ENCODE assay signal across 1 cellular context in the genomic region with DNA sequence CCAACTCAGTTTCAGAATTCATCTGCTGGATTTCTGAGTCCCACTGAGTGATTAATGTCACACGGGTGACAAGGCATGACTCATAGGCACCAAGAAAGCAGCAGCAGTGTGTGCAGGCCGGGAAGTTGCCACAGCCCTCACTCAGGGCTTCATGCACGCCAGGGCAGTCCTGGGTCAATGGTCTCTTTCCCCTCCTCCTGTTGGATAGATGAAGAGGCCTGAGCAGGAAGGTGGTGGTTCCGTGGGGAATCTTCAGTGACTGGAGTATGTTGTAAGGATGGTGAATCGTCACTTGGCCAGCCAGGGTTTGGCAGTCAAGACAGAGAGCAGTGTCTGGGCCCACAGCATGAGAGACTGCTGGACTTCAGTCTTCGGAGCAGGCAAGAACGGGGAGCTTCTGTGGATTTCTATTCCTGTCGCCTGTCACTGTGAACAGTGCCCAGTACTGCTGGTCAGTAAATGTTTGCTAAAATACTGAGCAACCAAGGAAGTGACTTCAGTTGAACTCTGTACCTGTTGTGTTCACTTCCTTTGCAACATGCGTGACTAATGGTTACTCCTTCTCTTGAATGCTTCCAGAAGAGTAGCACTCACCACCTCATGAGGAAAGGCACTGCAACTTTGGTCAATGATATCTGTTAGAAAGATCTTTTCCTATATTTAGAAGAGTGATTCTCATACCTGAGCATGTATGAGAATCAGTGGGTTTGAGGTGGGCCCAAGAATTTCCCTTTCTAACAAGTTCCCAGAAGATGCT.
TF ChIP-seq lines count a peak whose summit lies in the region.

No MANE protein-coding gene starts in this region.

TF ChIP-seq in HepG2, 621 proteins besides CTCF, POLR2A, EP300 and RAD21 (continued from another document and continues in another):
- TF ChIP-seq, protein P1, sequence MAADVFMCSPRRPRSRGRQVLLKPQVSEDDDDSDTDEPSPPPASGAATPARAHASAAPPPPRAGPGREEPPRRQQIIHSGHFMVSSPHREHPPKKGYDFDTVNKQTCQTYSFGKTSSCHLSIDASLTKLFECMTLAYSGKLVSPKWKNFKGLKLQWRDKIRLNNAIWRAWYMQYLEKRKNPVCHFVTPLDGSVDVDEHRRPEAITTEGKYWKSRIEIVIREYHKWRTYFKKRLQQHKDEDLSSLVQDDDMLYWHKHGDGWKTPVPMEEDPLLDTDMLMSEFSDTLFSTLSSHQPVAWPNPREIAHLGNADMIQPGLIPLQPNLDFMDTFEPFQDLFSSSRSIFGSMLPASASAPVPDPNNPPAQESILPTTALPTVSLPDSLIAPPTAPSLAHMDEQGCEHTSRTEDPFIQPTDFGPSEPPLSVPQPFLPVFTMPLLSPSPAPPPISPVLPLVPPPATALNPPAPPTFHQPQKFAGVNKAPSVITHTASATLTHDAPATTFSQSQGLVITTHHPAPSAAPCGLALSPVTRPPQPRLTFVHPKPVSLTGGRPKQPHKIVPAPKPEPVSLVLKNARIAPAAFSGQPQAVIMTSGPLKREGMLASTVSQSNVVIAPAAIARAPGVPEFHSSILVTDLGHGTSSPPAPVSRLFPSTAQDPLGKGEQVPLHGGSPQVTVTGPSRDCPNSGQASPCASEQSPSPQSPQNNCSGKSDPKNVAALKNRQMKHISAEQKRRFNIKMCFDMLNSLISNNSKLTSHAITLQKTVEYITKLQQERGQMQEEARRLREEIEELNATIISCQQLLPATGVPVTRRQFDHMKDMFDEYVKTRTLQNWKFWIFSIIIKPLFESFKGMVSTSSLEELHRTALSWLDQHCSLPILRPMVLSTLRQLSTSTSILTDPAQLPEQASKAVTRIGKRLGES (CRISPR knock-in tag; IDR thresholded peaks at IDR 0.05; ENCODE audit: borderline replicate concordance): no peak
- TF ChIP-seq ZNF614 (CRISPR knock-in tag; IDR thresholded peaks at IDR 0.05; ENCODE audit: borderline replicate concordance) (peak; percentile 93), ZNF33A (CRISPR knock-in tag; IDR thresholded peaks at IDR 0.05; ENCODE audit: borderline replicate concordance) (0 out of 2 replicates have a peak, but pooled peaks have one; percentile 7), KDM5A (IDR thresholded peaks at IDR 0.05; ENCODE audit: borderline replicate concordance, low read length) (no peak), ZBTB1 (CRISPR knock-in tag; IDR thresholded peaks at IDR 0.05; ENCODE audit: borderline replicate concordance) (no peak), PHF8 (CRISPR knock-in tag; IDR thresholded peaks at IDR 0.05) (0 out of 2 replicates have a peak, but pooled peaks have one; percentile 42), ZNF44 (CRISPR knock-in tag; IDR thresholded peaks at IDR 0.05) (no peak), KAT2B (IDR thresholded peaks at IDR 0.05; ENCODE audit: borderline replicate concordance, low read depth, low read length) (no peak), RBFOX2 (IDR thresholded peaks at IDR 0.05; ENCODE audit: low read depth, low read length) (0 out of 2 replicates have a peak, but pooled peaks have one; percentile 35), ZNF672 (CRISPR knock-in tag; IDR thresholded peaks at IDR 0.05) (0 out of 2 replicates have a peak, but pooled peaks have one; percentile 1), ZNF350 (CRISPR knock-in tag; IDR thresholded peaks at IDR 0.05; ENCODE audit: borderline replicate concordance, low read depth) (peak; percentile 27; the same call in 1 of the 2 replicates), HDAC2 (CRISPR knock-in tag; IDR thresholded peaks at IDR 0.05) (peak; percentile 67), MEF2D (CRISPR knock-in tag; IDR thresholded peaks at IDR 0.05) (peak; percentile 97), NR1H2 (CRISPR knock-in tag; IDR thresholded peaks at IDR 0.05; ENCODE audit: borderline replicate concordance, low read depth) (no peak), RXRA (CRISPR knock-in tag; IDR thresholded peaks at IDR 0.05) (peak; percentile 56; the same call in 1 of the 2 replicates), HNRNPL (IDR thresholded peaks at IDR 0.05; ENCODE audit: low read depth, low read length) (no peak), ZFP82 (CRISPR knock-in tag; IDR thresholded peaks at IDR 0.05; ENCODE audit: borderline replicate concordance) (peak; percentile 29)
- TF ChIP-seq, protein P2, sequence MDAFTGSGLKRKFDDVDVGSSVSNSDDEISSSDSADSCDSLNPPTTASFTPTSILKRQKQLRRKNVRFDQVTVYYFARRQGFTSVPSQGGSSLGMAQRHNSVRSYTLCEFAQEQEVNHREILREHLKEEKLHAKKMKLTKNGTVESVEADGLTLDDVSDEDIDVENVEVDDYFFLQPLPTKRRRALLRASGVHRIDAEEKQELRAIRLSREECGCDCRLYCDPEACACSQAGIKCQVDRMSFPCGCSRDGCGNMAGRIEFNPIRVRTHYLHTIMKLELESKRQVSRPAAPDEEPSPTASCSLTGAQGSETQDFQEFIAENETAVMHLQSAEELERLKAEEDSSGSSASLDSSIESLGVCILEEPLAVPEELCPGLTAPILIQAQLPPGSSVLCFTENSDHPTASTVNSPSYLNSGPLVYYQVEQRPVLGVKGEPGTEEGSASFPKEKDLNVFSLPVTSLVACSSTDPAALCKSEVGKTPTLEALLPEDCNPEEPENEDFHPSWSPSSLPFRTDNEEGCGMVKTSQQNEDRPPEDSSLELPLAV (CRISPR knock-in tag; conservative IDR thresholded peaks at IDR 0.05; ENCODE audit: low read depth): no peak
- TF ChIP-seq, protein P3, sequence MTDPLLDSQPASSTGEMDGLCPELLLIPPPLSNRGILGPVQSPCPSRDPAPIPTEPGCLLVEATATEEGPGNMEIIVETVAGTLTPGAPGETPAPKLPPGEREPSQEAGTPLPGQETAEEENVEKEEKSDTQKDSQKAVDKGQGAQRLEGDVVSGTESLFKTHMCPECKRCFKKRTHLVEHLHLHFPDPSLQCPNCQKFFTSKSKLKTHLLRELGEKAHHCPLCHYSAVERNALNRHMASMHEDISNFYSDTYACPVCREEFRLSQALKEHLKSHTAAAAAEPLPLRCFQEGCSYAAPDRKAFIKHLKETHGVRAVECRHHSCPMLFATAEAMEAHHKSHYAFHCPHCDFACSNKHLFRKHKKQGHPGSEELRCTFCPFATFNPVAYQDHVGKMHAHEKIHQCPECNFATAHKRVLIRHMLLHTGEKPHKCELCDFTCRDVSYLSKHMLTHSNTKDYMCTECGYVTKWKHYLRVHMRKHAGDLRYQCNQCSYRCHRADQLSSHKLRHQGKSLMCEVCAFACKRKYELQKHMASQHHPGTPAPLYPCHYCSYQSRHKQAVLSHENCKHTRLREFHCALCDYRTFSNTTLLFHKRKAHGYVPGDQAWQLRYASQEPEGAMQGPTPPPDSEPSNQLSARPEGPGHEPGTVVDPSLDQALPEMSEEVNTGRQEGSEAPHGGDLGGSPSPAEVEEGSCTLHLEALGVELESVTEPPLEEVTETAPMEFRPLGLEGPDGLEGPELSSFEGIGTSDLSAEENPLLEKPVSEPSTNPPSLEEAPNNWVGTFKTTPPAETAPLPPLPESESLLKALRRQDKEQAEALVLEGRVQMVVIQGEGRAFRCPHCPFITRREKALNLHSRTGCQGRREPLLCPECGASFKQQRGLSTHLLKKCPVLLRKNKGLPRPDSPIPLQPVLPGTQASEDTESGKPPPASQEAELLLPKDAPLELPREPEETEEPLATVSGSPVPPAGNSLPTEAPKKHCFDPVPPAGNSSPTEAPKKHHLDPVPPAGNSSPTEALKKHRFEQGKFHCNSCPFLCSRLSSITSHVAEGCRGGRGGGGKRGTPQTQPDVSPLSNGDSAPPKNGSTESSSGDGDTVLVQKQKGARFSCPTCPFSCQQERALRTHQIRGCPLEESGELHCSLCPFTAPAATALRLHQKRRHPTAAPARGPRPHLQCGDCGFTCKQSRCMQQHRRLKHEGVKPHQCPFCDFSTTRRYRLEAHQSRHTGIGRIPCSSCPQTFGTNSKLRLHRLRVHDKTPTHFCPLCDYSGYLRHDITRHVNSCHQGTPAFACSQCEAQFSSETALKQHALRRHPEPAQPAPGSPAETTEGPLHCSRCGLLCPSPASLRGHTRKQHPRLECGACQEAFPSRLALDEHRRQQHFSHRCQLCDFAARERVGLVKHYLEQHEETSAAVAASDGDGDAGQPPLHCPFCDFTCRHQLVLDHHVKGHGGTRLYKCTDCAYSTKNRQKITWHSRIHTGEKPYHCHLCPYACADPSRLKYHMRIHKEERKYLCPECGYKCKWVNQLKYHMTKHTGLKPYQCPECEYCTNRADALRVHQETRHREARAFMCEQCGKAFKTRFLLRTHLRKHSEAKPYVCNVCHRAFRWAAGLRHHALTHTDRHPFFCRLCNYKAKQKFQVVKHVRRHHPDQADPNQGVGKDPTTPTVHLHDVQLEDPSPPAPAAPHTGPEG (CRISPR knock-in tag; IDR thresholded peaks at IDR 0.05): no peak
- TF ChIP-seq, protein P4, sequence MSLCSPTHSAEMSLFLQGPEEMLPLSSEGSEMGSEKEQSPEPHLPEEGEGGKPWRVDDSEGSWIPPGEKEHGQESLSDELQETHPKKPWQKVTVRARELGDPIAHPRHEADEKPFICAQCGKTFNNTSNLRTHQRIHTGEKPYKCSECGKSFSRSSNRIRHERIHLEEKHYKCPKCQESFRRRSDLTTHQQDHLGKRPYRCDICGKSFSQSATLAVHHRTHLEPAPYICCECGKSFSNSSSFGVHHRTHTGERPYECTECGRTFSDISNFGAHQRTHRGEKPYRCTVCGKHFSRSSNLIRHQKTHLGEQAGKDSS (CRISPR knock-in tag; IDR thresholded peaks at IDR 0.05; ENCODE audit: borderline replicate concordance, low read depth): peak; percentile 72; the same call in 1 of the 2 replicates
- TF ChIP-seq, protein P5, sequence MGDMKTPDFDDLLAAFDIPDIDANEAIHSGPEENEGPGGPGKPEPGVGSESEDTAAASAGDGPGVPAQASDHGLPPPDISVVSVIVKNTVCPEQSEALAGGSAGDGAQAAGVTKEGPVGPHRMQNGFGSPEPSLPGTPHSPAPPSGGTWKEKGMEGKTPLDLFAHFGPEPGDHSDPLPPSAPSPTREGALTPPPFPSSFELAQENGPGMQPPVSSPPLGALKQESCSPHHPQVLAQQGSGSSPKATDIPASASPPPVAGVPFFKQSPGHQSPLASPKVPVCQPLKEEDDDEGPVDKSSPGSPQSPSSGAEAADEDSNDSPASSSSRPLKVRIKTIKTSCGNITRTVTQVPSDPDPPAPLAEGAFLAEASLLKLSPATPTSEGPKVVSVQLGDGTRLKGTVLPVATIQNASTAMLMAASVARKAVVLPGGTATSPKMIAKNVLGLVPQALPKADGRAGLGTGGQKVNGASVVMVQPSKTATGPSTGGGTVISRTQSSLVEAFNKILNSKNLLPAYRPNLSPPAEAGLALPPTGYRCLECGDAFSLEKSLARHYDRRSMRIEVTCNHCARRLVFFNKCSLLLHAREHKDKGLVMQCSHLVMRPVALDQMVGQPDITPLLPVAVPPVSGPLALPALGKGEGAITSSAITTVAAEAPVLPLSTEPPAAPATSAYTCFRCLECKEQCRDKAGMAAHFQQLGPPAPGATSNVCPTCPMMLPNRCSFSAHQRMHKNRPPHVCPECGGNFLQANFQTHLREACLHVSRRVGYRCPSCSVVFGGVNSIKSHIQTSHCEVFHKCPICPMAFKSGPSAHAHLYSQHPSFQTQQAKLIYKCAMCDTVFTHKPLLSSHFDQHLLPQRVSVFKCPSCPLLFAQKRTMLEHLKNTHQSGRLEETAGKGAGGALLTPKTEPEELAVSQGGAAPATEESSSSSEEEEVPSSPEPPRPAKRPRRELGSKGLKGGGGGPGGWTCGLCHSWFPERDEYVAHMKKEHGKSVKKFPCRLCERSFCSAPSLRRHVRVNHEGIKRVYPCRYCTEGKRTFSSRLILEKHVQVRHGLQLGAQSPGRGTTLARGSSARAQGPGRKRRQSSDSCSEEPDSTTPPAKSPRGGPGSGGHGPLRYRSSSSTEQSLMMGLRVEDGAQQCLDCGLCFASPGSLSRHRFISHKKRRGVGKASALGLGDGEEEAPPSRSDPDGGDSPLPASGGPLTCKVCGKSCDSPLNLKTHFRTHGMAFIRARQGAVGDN (CRISPR knock-in tag; IDR thresholded peaks at IDR 0.05): peak; percentile 77
- TF ChIP-seq, protein P6, sequence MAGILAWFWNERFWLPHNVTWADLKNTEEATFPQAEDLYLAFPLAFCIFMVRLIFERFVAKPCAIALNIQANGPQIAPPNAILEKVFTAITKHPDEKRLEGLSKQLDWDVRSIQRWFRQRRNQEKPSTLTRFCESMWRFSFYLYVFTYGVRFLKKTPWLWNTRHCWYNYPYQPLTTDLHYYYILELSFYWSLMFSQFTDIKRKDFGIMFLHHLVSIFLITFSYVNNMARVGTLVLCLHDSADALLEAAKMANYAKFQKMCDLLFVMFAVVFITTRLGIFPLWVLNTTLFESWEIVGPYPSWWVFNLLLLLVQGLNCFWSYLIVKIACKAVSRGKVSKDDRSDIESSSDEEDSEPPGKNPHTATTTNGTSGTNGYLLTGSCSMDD (CRISPR knock-in tag; IDR thresholded peaks at IDR 0.05): no peak
- TF ChIP-seq, protein P7, sequence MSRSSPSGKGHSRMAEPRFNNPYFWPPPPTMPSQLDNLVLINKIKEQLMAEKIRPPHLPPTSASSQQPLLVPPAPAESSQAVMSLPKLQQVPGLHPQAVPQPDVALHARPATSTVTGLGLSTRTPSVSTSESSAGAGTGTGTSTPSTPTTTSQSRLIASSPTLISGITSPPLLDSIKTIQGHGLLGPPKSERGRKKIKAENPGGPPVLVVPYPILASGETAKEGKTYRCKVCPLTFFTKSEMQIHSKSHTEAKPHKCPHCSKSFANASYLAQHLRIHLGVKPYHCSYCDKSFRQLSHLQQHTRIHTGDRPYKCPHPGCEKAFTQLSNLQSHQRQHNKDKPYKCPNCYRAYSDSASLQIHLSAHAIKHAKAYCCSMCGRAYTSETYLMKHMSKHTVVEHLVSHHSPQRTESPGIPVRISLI (CRISPR knock-in tag; IDR thresholded peaks at IDR 0.05; ENCODE audit: borderline replicate concordance): no peak
- TF ChIP-seq, protein P8, sequence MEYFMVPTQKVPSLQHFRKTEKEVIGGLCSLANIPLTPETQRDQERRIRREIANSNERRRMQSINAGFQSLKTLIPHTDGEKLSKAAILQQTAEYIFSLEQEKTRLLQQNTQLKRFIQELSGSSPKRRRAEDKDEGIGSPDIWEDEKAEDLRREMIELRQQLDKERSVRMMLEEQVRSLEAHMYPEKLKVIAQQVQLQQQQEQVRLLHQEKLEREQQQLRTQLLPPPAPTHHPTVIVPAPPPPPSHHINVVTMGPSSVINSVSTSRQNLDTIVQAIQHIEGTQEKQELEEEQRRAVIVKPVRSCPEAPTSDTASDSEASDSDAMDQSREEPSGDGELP (IDR thresholded peaks at IDR 0.05; ENCODE audit: borderline replicate concordance, low read depth): no peak
- TF ChIP-seq, protein P9, sequence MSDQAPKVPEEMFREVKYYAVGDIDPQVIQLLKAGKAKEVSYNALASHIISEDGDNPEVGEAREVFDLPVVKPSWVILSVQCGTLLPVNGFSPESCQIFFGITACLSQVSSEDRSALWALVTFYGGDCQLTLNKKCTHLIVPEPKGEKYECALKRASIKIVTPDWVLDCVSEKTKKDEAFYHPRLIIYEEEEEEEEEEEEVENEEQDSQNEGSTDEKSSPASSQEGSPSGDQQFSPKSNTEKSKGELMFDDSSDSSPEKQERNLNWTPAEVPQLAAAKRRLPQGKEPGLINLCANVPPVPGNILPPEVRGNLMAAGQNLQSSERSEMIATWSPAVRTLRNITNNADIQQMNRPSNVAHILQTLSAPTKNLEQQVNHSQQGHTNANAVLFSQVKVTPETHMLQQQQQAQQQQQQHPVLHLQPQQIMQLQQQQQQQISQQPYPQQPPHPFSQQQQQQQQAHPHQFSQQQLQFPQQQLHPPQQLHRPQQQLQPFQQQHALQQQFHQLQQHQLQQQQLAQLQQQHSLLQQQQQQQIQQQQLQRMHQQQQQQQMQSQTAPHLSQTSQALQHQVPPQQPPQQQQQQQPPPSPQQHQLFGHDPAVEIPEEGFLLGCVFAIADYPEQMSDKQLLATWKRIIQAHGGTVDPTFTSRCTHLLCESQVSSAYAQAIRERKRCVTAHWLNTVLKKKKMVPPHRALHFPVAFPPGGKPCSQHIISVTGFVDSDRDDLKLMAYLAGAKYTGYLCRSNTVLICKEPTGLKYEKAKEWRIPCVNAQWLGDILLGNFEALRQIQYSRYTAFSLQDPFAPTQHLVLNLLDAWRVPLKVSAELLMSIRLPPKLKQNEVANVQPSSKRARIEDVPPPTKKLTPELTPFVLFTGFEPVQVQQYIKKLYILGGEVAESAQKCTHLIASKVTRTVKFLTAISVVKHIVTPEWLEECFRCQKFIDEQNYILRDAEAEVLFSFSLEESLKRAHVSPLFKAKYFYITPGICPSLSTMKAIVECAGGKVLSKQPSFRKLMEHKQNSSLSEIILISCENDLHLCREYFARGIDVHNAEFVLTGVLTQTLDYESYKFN (CRISPR knock-in tag; conservative IDR thresholded peaks at IDR 0.05): peak; percentile 65; the same call in 1 of the 2 replicates
